ENCODE assay signal across 9 cellular contexts in the genomic region with DNA sequence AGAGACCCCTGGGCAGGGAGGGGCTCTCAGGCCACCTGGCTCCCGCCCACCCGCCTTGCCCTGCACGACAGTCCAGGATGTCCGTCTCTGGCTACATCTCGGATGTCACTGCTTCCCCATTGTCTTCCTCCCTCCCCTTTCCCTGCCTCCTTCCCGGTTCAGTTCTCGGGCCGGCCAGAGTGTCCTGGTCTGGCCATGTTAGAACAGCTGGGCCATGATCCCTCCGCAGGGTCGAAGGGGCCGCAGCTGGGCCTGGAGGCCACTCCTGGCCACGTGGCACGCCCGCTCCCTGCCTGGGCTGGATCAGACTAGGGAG. TPM values are rescaled to one million over a fixed set of nuclear protein-coding genes. Genes with fewer than 3 reads are reported as not detected.
DNase-seq lines count a peak whose midpoint lies in the region; ATAC-seq and TF ChIP-seq lines count a peak whose summit lies in the region.
"Had no signal": no experiment of that assay in that cellular context is flagged by ENCODE, and none has a peak within 500 bp of the region (broad histone marks: within the 10 kb centered on the region; RNA-seq: fewer than 3 reads in every experiment).

No MANE protein-coding gene starts in this region.

- H3K36me3 ChIP-seq in heart left ventricle (peaks cover 0 to 32% (median 4%) of the 10 kb centered on the region in 9 donors), stomach smooth muscle (ENCODE audit: control insufficient read depth in 2 of 2, insufficient read depth in 2 of 2, low read length in 2 of 2) (peaks cover 0 to 10% of the 10 kb centered on the region in 2 donors), H7 (replicated peaks; ENCODE audit: control insufficient read depth, insufficient read depth, low read length) (no peaks in the 10 kb centered on the region)

- intact Hi-C loops in heart left ventricle (cut with DNase I) = loop anchor here (2.0 to 10.0 kb wide), 8 partner anchors 38 to 473 kb away; partner anchors contain the start of genes PIEZO1 (in 5 of the 10), ZNF778 (in 3 of the 10), CDH15 (in 1 of the 10) and PABPN1L (in 1 of the 10)
- intact Hi-C loops in Right ventricle myocardium inferior (cut with DNase I) = loop anchor here (2.0 kb wide), 1 partner anchor 40 kb away; the partner anchor contains the start of gene PIEZO1

- peaks cover 0 to 43% (median 27%) of the 10 kb centered on the region in 12 donors for H3K4me1 ChIP-seq in heart left ventricle
- peaks cover 48% of the 10 kb centered on the region for H3K4me1 ChIP-seq in stomach smooth muscle (ENCODE audit: control insufficient read depth, insufficient read depth, low read length)

- no peak for DNase-seq in heart left ventricle
- no peak for DNase-seq in Right ventricle myocardium inferior (ENCODE audit: missing footprints)
- DNase-seq in left kidney (ENCODE audit: low read depth, low spot score) = peak; percentile 52
- no peak for DNase-seq in H7
- DNase-seq: COR-L47, NCI-H2029 treated with DMSO at 0.1 percent for 48 hours had no signal

- WGBS in heart left ventricle, 4 donors = 47 to 58% (median 54%) methylated on average over 13 to 14 of the region's 14 CpGs

- H3K9me3 ChIP-seq in heart left ventricle = no peaks in the 10 kb centered on the region
- no peaks in the 10 kb centered on the region for H3K9me3 ChIP-seq in stomach smooth muscle (ENCODE audit: control insufficient read depth in 2 of 2, low read length in 2 of 2)

- TF ChIP-seq POLR2A in heart left ventricle (IDR thresholded peaks at IDR 0.05) = no peak

- H3K9ac ChIP-seq in stomach smooth muscle (ENCODE audit: low read length in 2 of 2) = peak overlapping the region in 1 of 2 donors; percentile 5

- peak in 1 of 4 donors; percentile 5 for ATAC-seq in heart left ventricle
- no peak for ATAC-seq in Right ventricle myocardium inferior
- ATAC-seq in HG02840 (IDR thresholded peaks at IDR 0.05; ENCODE audit: low FRiP score, unreplicated experiment) = no peak

- H3K27me3 ChIP-seq in heart left ventricle (no peaks in the 10 kb centered on the region), stomach smooth muscle (ENCODE audit: control insufficient read depth in 1 of 2, insufficient read depth in 2 of 2, low read length in 2 of 2) (no peaks in the 10 kb centered on the region), H7 (ENCODE audit: control insufficient read depth, insufficient read depth, low read length) (no peaks in the 10 kb centered on the region)

- peak overlapping the region in 2 of 12 donors; percentile 12 to 15 for H3K4me3 ChIP-seq in heart left ventricle
- peak overlapping the region in 1 of 2 donors; percentile 22 for H3K4me3 ChIP-seq in stomach smooth muscle (ENCODE audit: low read length in 2 of 2)
- no peak overlapping the region for H3K4me3 ChIP-seq in H7 (ENCODE audit: insufficient read depth, low read depth, low read length)

- no peak for TF ChIP-seq CTCF in heart left ventricle (IDR thresholded peaks at IDR 0.05)

- H3K27ac ChIP-seq in heart left ventricle (peak overlapping the region in 8 of 12 donors; percentile 49 to 84 (median 70)), stomach smooth muscle (ENCODE audit: low read length) (peak overlapping the region; percentile 37)

RNA-seq across cellular contexts. Expression of gene CTU2, which starts 38.2 kb away (rescaled TPM):
- total RNA-seq in heart left ventricle = 10 to 100 TPM in 7 of 9 donors, 1 to 10 TPM in 2; 6.5 to 20.8 (median 12.3) TPM
- polyA plus RNA-seq in heart left ventricle = 10 to 100 TPM; 16.0 to 20.8 TPM
- 13.1 TPM for total RNA-seq in Right ventricle myocardium inferior
- total RNA-seq in H7 (2014; rRNA removed; shearing (Covaris generic)) = 33.1 and 38.4 TPM in 2 replicates

RNA-seq across cellular contexts. Expression of gene RNF166, which starts 38.3 kb away (rescaled TPM):
- 10 to 100 TPM in 8 of 9 donors, 1 to 10 TPM in 1; 9.3 to 28.5 (median 15.4) TPM for total RNA-seq in heart left ventricle
- 10 to 100 TPM; 14.7 to 21.8 TPM for polyA plus RNA-seq in heart left ventricle
- 17.0 TPM for total RNA-seq in Right ventricle myocardium inferior
- 44.6 and 45.3 TPM in 2 replicates for total RNA-seq in H7 (2014; rRNA removed; shearing (Covaris generic))

RNA-seq across cellular contexts. Expression of gene PIEZO1, which starts 40.5 kb away (rescaled TPM):
- total RNA-seq in heart left ventricle (10 to 100 TPM; 14.2 to 59.7 (median 19.7) TPM), Right ventricle myocardium inferior (18.1 TPM)
- polyA plus RNA-seq in heart left ventricle = 10 to 100 TPM; 31.2 to 45.0 TPM
- total RNA-seq in H7 (2014; rRNA removed; shearing (Covaris generic)) = 60.0 and 86.8 TPM in 2 replicates

RNA-seq across cellular contexts. Expression of gene SNAI3, which starts 58.2 kb away (rescaled TPM):
- total RNA-seq in heart left ventricle = 1 to 10 TPM in 6 of 9 donors, under 1 TPM in 3; 0.76 to 9.5 (median 1.4) TPM
- polyA plus RNA-seq in heart left ventricle = 1 to 10 TPM; 1.7 to 4.4 TPM
- 2.9 TPM for total RNA-seq in Right ventricle myocardium inferior
- total RNA-seq in H7 (2014; rRNA removed; shearing (Covaris generic)) = 2.0 and 2.9 TPM in 2 replicates
- total RNA-seq: bronchial epithelial cell had no signal

RNA-seq across cellular contexts. Expression of gene CDT1, which starts 59.1 kb away (rescaled TPM):
- total RNA-seq in heart left ventricle = 1 to 10 TPM in 4 of 9 donors, under 1 TPM in 5; 0.23 to 6.1 (median 0.70) TPM
- under 1 TPM; 0.19 to 0.40 TPM for polyA plus RNA-seq in heart left ventricle
- total RNA-seq in Right ventricle myocardium inferior = 0.65 TPM
- total RNA-seq in H7 (2014; rRNA removed; shearing (Covaris generic)) = 120 and 176 TPM in 2 replicates
